In genomic region chr7:82823073-82823472, GRCh38 we compare ENCODE assay signal across 29 cellular contexts.
"Had no signal": no experiment of that assay in that cellular context is flagged by ENCODE, and none has a peak within 500 bp of the region (broad histone marks: within the 10 kb centered on the region; RNA-seq: fewer than 3 reads in every experiment).

No MANE protein-coding gene starts in this region.

- DNase-seq: naive thymus-derived CD8-positive, alpha-beta T cell; nephron progenitor cell; nucleus accumbens; pancreas; retina; spleen; stimulated activated CD4-positive, alpha-beta T cell treated with anti-CD3 and anti-CD28 coated beads, Interleukin-12 subunit alpha, Interleukin-12 subunit beta, amount 100 ng/mL, for 4 hours; stimulated activated CD4-positive, alpha-beta T cell treated with anti-CD3 and anti-CD28 coated beads, Interleukin-1b, Interleukin-23, amount 100 ng/mL, for 48 hours; stimulated activated CD4-positive, alpha-beta T cell treated with anti-CD3 and anti-CD28 coated beads, Interleukin-4, amount 100 ng/mL, for 1 hour; stimulated activated CD4-positive, alpha-beta T cell treated with anti-CD3 and anti-CD28 coated beads, Interleukin-4, amount 100 ng/mL, for 4 hours; stimulated activated CD8-positive, alpha-beta memory T cell treated with anti-CD3 and anti-CD28 coated beads, Interleukin-4, amount 100 ng/mL, for 48 hours; stimulated activated naive CD4-positive, alpha-beta T cell; stimulated activated naive CD8-positive, alpha-beta T cell treated with anti-CD3 and anti-CD28 coated beads, Interleukin-15, amount 100 ng/mL, for 72 hours; stimulated activated naive CD8-positive, alpha-beta T cell treated with anti-CD3 and anti-CD28 coated beads, Interleukin-15, Interleukin-2, amounts not matched to agents 100 U/mL and 50 U/mL, for 24 hours; substantia nigra; testis; tibial artery; transverse colon; upper lobe of right lung; uterus had no signal

- ATAC-seq: naive thymus-derived CD8-positive, alpha-beta T cell; natural killer cell treated with Interleukin-12 subunit alpha and Interleukin-12 subunit beta and Interleukin-15 and Interleukin-18, amount 100 ng/mL, for 72 hours; pancreas; sciatic nerve; stimulated activated memory B cell treated with anti-CD40 and anti-IgM and Interleukin-4, amounts not matched to agents 10 μg/mL and 1 μg/mL and 100 μg/mL, for 72 hours; stimulated activated naive CD8-positive, alpha-beta T cell treated with anti-CD3 and anti-CD28 coated beads, Interleukin-15, amount 100 ng/mL, for 72 hours; stimulated activated naive CD8-positive, alpha-beta T cell treated with anti-CD3 and anti-CD28 coated beads, Interleukin-15, Interleukin-2, amounts not matched to agents 100 U/mL and 50 U/mL, for 24 hours; upper lobe of right lung had no signal

- H3K4me3 ChIP-seq: pancreas, prostate gland, right atrium auricular region, skin epidermis, smooth muscle cell, spleen, suprapubic skin, testis, tibial artery, transverse colon, upper lobe of right lung, uterus had no signal

- H3K9me3 ChIP-seq: neutrophil, pancreas, prostate gland, right atrium auricular region, spleen, suprapubic skin, testis, tibial artery, transverse colon, upper lobe of right lung, uterus had no signal

- H3K4me2 ChIP-seq: smooth muscle cell had no signal

- H3K4me1 ChIP-seq: pancreas, prostate gland, right atrium auricular region, spleen, suprapubic skin, testis, tibial artery, transverse colon, upper lobe of right lung, uterus had no signal

- H3K27ac ChIP-seq: neutrophil, pancreas, prostate gland, right atrium auricular region, skin epidermis, spleen, suprapubic skin, testis, tibial artery, transverse colon, upper lobe of right lung, uterus had no signal

- H3K36me3 ChIP-seq: neutrophil, pancreas, prostate gland, right atrium auricular region, spleen, suprapubic skin, tibial artery, transverse colon, upper lobe of right lung, uterus had no signal

- H3K27me3 ChIP-seq: neutrophil, pancreas, right atrium auricular region, spleen, suprapubic skin, testis, tibial artery, transverse colon, upper lobe of right lung, uterus had no signal
